In genomic region chr22:33726294-33726711, GRCh38 we compare ENCODE assay signal across 14 cellular contexts.
DNase-seq lines count a peak whose midpoint lies in the region; ATAC-seq, FAIRE-seq and TF ChIP-seq lines count a peak whose summit lies in the region.
"Had no signal": no experiment of that assay in that cellular context is flagged by ENCODE, and none has a peak within 500 bp of the region (broad histone marks: within the 10 kb centered on the region; RNA-seq: fewer than 3 reads in every experiment).

No MANE protein-coding gene starts in this region.

- H3K27ac ChIP-seq in body of pancreas (peak overlapping the region in 3 of 4 donors; percentile 49 to 61 (median 55)), left ventricle myocardium inferior (replicated peaks) (peak overlapping the region; percentile 79)

- 35 to 38% methylated on average over 3 of the region's 3 CpGs for WGBS in body of pancreas, 2 donors

- TF ChIP-seq CTCF in HFFc6 (IDR thresholded peaks at IDR 0.05), result no peak
- TF ChIP-seq CTCF in body of pancreas (IDR thresholded peaks at IDR 0.05), result no peak
- no peak for TF ChIP-seq CTCF in left ventricle myocardium inferior (IDR thresholded peaks at IDR 0.05; ENCODE audit: borderline replicate concordance)
- no peak for TF ChIP-seq CTCF in glutamatergic neuron (IDR thresholded peaks at IDR 0.05; ENCODE audit: partially characterized antibody, unreplicated experiment)

- DNase-seq in HFFc6 (peak; percentile 25), body of pancreas (peak; percentile 21 to 62 (median 44)), left ventricle myocardium inferior (no peak), urothelium cell line (ENCODE audit: low spot score) (peak; percentile 67), glutamatergic neuron (no peak), DMS114 treated with DMSO at 0.1 percent for 48 hours (lab: John Stamatoyannopoulos, UW; ENCODE audit: unreplicated experiment) (no peak)
- DNase-seq: activated naive CD4-positive, alpha-beta T cell treated with Interleukin-2 at 50 U/mL for 16 hours; KG1; kidney glomerular epithelial cell; naive thymus-derived CD8-positive, alpha-beta T cell; NCI-H2081 had no signal

- H3K9me3 Mint-ChIP-seq in HFFc6 (peaks cover 63% of the 10 kb centered on the region), glutamatergic neuron (ENCODE audit: unreplicated experiment) (peaks cover 2% of the 10 kb centered on the region)

- peaks cover 10% of the 10 kb centered on the region; the same call in 1 of the 2 replicates for H3K4me1 Mint-ChIP-seq in HFFc6 (ENCODE audit: low read depth)
- peaks cover 5% of the 10 kb centered on the region for H3K4me1 Mint-ChIP-seq in glutamatergic neuron (ENCODE audit: low read depth, unreplicated experiment)

- H3K27me3 Mint-ChIP-seq in HFFc6 (ENCODE audit: insufficient read depth) (no peaks in the 10 kb centered on the region; the same call in 1 of the 2 replicates), glutamatergic neuron (ENCODE audit: unreplicated experiment) (peaks cover 1% of the 10 kb centered on the region)
- H3K27me3 Mint-ChIP-seq: dendritic cell treated with granulocyte-macrophage colony-stimulating factor and Interleukin-4, amounts not matched to agents 40 ng/mL and 50 ng/mL, for 4 days had no signal

- H3K4me3 ChIP-seq in body of pancreas (no peak overlapping the region), left ventricle myocardium inferior (no peak overlapping the region)

- no peak for FAIRE-seq in urothelium cell line (lab: Jason Lieb, UNC)
- FAIRE-seq: TTC549 had no signal

- H3K36me3 ChIP-seq in body of pancreas (replicated peaks in 1 of 2; ENCODE audit: insufficient read depth in 1 of 2, low read depth in 2 of 2) (no peaks in the 10 kb centered on the region), left ventricle myocardium inferior (no peaks in the 10 kb centered on the region)

- intact Hi-C loops in body of pancreas (cut with DNase I), result no loop called here
- intact Hi-C loops in left ventricle myocardium inferior (cut with micrococcal nuclease), result no loop called here

- H3K4me3 Mint-ChIP-seq in HFFc6, result no peak overlapping the region
- H3K4me3 Mint-ChIP-seq in glutamatergic neuron (ENCODE audit: unreplicated experiment), result no peak overlapping the region
- H3K4me3 Mint-ChIP-seq: dendritic cell treated with granulocyte-macrophage colony-stimulating factor and Interleukin-4, amounts not matched to agents 40 ng/mL and 50 ng/mL, for 4 days; naive thymus-derived CD8-positive, alpha-beta T cell had no signal

- H3K27me3 ChIP-seq in body of pancreas (no peaks in the 10 kb centered on the region), left ventricle myocardium inferior (ENCODE audit: low read depth) (no peaks in the 10 kb centered on the region)

- H3K9me3 ChIP-seq in body of pancreas (no peaks in the 10 kb centered on the region), left ventricle myocardium inferior (replicated peaks) (no peaks in the 10 kb centered on the region)

- no peak for TF ChIP-seq POLR2A in body of pancreas (IDR thresholded peaks at IDR 0.05)

- peaks cover 40% of the 10 kb centered on the region for H3K4me1 ChIP-seq in body of pancreas
- peaks cover 68% of the 10 kb centered on the region for H3K4me1 ChIP-seq in left ventricle myocardium inferior

- H3K27ac Mint-ChIP-seq in HFFc6, result peak overlapping the region; percentile 27
- H3K27ac Mint-ChIP-seq in glutamatergic neuron (ENCODE audit: unreplicated experiment), result no peak overlapping the region
- H3K27ac Mint-ChIP-seq: dendritic cell treated with granulocyte-macrophage colony-stimulating factor and Interleukin-4, amounts not matched to agents 40 ng/mL and 50 ng/mL, for 4 days; naive thymus-derived CD8-positive, alpha-beta T cell had no signal

- peaks cover 15% of the 10 kb centered on the region; the same call in 1 of the 2 replicates for H3K36me3 Mint-ChIP-seq in HFFc6 (ENCODE audit: low read depth)
- H3K36me3 Mint-ChIP-seq in glutamatergic neuron (ENCODE audit: unreplicated experiment), result no peaks in the 10 kb centered on the region

- ATAC-seq in body of pancreas (peak; percentile 78), GM21825 (IDR thresholded peaks at IDR 0.05; ENCODE audit: unreplicated experiment) (no peak)
- ATAC-seq: naive thymus-derived CD8-positive, alpha-beta T cell had no signal

Comparison
In these comparisons a context has a peak if more than half of its experiments do, and no peak if none do; other contexts are left out.
1. DNase-seq: peak in HFFc6 (single experiment), body of pancreas (4 of 4) and urothelium cell line (single experiment); none in left ventricle myocardium inferior (single experiment), glutamatergic neuron (single experiment) and DMS114 treated with DMSO at 0.1 percent for 48 hours (single experiment).